ENCODE assay signal across 21 cellular contexts in genomic region chr13:97324115-97324514, GRCh38.
"Had no signal": no experiment of that assay in that cellular context is flagged by ENCODE, and none has a peak within 500 bp of the region (broad histone marks: within the 10 kb centered on the region; RNA-seq: fewer than 3 reads in every experiment).

No MANE protein-coding gene starts in this region.

- DNase-seq: Karpas-422, KG1, MG63, NCI-H1092, NCI-H1105 treated with DMSO at 0.1 percent for 48 hours, NCI-H1417 treated with DMSO at 0.1 percent for 48 hours, NCI-H146, NCI-H1694 treated with DMSO at 0.1 percent for 48 hours, NCI-H1930, NCI-H2081, NCI-H2107, NCI-H226, NCI-H446, NCI-H510A, NCI-H524 treated with DMSO at 0.1 percent for 48 hours, NCI-H69, NCI-H774, SHP77, SK-N-SH had no signal

- H3K27me3 ChIP-seq: MG63 had no signal

- H3K4me2 ChIP-seq: SK-N-SH had no signal

- H3K4me3 ChIP-seq: MG63 had no signal

- H3K9ac ChIP-seq: SK-N-SH had no signal

- H3K9me3 ChIP-seq: MG63, SK-N-SH had no signal

- H3K27ac ChIP-seq: HL-60, RWPE1 had no signal
